ENCODE assay signal across 14 cellular contexts in the genomic region with DNA sequence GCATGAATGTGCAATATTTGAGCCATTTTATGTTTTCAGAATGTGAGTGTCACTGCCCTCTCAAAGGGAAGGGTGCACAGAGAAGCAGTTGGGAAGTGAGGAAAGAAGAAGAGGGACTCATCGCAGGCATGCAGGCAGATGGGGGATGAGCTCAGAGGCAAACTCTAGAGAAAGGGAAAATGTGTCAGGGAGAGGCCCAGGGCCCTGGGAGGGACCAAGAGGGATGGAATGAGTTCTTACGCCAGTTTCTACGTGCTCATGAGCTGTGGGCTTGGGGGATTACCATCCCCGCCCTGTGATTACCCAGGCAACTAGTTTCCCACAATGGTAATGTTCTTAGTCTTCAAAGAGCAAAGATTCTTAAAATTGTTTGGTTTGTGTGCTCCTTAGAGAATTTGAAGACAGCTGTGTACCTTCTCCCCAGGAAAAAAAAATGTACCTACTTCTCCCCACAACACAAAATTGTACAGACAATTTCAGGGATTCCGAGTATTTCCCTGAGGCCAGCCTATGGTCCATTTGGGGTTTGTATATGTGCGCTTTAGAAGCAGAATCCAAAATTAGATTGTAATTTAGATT. TPM values are rescaled to one million over a fixed set of nuclear protein-coding genes. Genes with fewer than 3 reads are reported as not detected.
DNase-seq lines count a peak whose midpoint lies in the region; ATAC-seq lines count a peak whose summit lies in the region.
"Had no signal": no experiment of that assay in that cellular context is flagged by ENCODE, and none has a peak within 500 bp of the region (broad histone marks: within the 10 kb centered on the region; RNA-seq: fewer than 3 reads in every experiment).

No MANE protein-coding gene starts in this region.

- no peaks in the 10 kb centered on the region for H3K9me3 Mint-ChIP-seq in T-helper 2 cell treated with Interferon-gamma antibody and Interleukin-4, amounts not matched to agents 5 μg/mL and 100 μg/mL, for 36 hours
- H3K9me3 Mint-ChIP-seq: activated naive CD4-positive, alpha-beta T cell treated with anti-CD3 and anti-CD28 coated beads, Interleukin-2, amount 50 U/mL, for 24 hours had no signal

- 0 out of 22 replicates have a peak, but pooled peaks cover 0 to 3% (median 0%) of the 10 kb centered on the region in 11 experiments for H4K20me1 ChIP-seq in BLaER1 treated with 17β-estradiol and CSF1 and Interleukin-3, amounts not matched to agents 10 nM and 100 nM

- DNase-seq in NAMALWA (ENCODE audit: low spot score) (peak; percentile 79), left cardiac atrium (no peak), SKM-1 treated with dmso at 0.1 percent for 144 hours (lab: John Stamatoyannopoulos, UW; ENCODE audit: unreplicated experiment) (no peak), head of caudate nucleus (no peak)
- no peak for DNase-seq in T-helper 2 cell treated with Interferon-gamma antibody and Interleukin-4, amounts not matched to agents 5 μg/mL and 100 μg/mL, for 36 hours (ENCODE audit: low spot score)
- DNase-seq: C1 segment of cervical spinal cord, NCI-H446, ovary had no signal

- H3K36me3 Mint-ChIP-seq in T-helper 2 cell treated with Interferon-gamma antibody and Interleukin-4, amounts not matched to agents 5 μg/mL and 100 μg/mL, for 36 hours (ENCODE audit: low read depth): peaks cover 26% of the 10 kb centered on the region

- ATAC-seq in GM18867 (IDR thresholded peaks at IDR 0.05; ENCODE audit: unreplicated experiment) (peak; percentile 30), HG02759 (IDR thresholded peaks at IDR 0.05; ENCODE audit: unreplicated experiment) (peak; percentile 53), left cardiac atrium (no peak)
- ATAC-seq: HepG2 had no signal

- H3K27ac Mint-ChIP-seq in T-helper 2 cell treated with Interferon-gamma antibody and Interleukin-4, amounts not matched to agents 5 μg/mL and 100 μg/mL, for 36 hours: no peak overlapping the region
- H3K27ac Mint-ChIP-seq: activated naive CD4-positive, alpha-beta T cell treated with anti-CD3 and anti-CD28 coated beads, Interleukin-2, amount 50 U/mL, for 24 hours had no signal

- peaks cover 38% of the 10 kb centered on the region for H3K4me1 Mint-ChIP-seq in T-helper 2 cell treated with Interferon-gamma antibody and Interleukin-4, amounts not matched to agents 5 μg/mL and 100 μg/mL, for 36 hours (ENCODE audit: low read depth)

- no peaks in the 10 kb centered on the region for H3K9me3 ChIP-seq in BLaER1 treated with 17β-estradiol and CSF1 and Interleukin-3, amounts not matched to agents 10 nM and 100 nM (replicated peaks in 1 of 11)
- H3K9me3 ChIP-seq: ovary had no signal

- no peaks in the 10 kb centered on the region for H3K27me3 Mint-ChIP-seq in T-helper 2 cell treated with Interferon-gamma antibody and Interleukin-4, amounts not matched to agents 5 μg/mL and 100 μg/mL, for 36 hours (ENCODE audit: low read depth)
- H3K27me3 Mint-ChIP-seq: activated naive CD4-positive, alpha-beta T cell treated with anti-CD3 and anti-CD28 coated beads, Interleukin-2, amount 50 U/mL, for 24 hours had no signal

- H3K4me1 ChIP-seq in BLaER1 treated with 17β-estradiol and CSF1 and Interleukin-3, amounts not matched to agents 10 nM and 100 nM: peaks cover 49 to 91% (median 77%) of the 10 kb centered on the region in 10 experiments

- peak overlapping the region in 3 of 11 experiments; percentile 24 to 38 (median 25); a peak in 4 of 22 replicates for H3K27ac ChIP-seq in BLaER1 treated with 17β-estradiol and CSF1 and Interleukin-3, amounts not matched to agents 10 nM and 100 nM
- H3K27ac ChIP-seq: ovary had no signal

- peak overlapping the region in 1 of 10 experiments; percentile 25; a peak in 1 of 20 replicates for H3K4me3 ChIP-seq in BLaER1 treated with 17β-estradiol and CSF1 and Interleukin-3, amounts not matched to agents 10 nM and 100 nM
- H3K4me3 ChIP-seq: ovary had no signal

- intact Hi-C loops in left cardiac atrium (cut with DNase I): no loop called here
- intact Hi-C loops in head of caudate nucleus (cut with DNase I): loop anchor here (10.0 kb wide), 1 partner anchor 410 kb away; no protein-coding TSS in a partner anchor

- H3K36me3 ChIP-seq in BLaER1 treated with 17β-estradiol and CSF1 and Interleukin-3, amounts not matched to agents 10 nM and 100 nM: no peaks in the 10 kb centered on the region
- H3K36me3 ChIP-seq: ovary had no signal

- peak overlapping the region in 2 of 11 experiments; percentile 48 to 53; a peak in 4 of 22 replicates for H3K9ac ChIP-seq in BLaER1 treated with 17β-estradiol and CSF1 and Interleukin-3, amounts not matched to agents 10 nM and 100 nM

- H3K27me3 ChIP-seq in BLaER1 treated with 17β-estradiol and CSF1 and Interleukin-3, amounts not matched to agents 10 nM and 100 nM: peaks cover 0 to 18% (median 0%) of the 10 kb centered on the region in 11 experiments; a peak in 4 of 22 replicates
- H3K27me3 ChIP-seq: ovary had no signal

- H3K4me3 Mint-ChIP-seq in T-helper 2 cell treated with Interferon-gamma antibody and Interleukin-4, amounts not matched to agents 5 μg/mL and 100 μg/mL, for 36 hours: no peak overlapping the region
- H3K4me3 Mint-ChIP-seq: activated naive CD4-positive, alpha-beta T cell treated with anti-CD3 and anti-CD28 coated beads, Interleukin-2, amount 50 U/mL, for 24 hours had no signal

- H3K4me2 ChIP-seq in BLaER1 treated with 17β-estradiol and CSF1 and Interleukin-3, amounts not matched to agents 10 nM and 100 nM: peak overlapping the region; percentile 12 to 92 (median 77); a peak in 21 of 22 replicates

RNA-seq across cellular contexts. Expression of a gene that starts 17.8 kb away (rescaled TPM):
- under 1 TPM; 0.08 to 0.35 TPM for total RNA-seq in left cardiac atrium
- total RNA-seq: HepG2, kidney epithelial cell had no signal

RNA-seq across cellular contexts. Expression of a gene that starts 29.1 kb away (rescaled TPM):
- 1 to 10 TPM in 1 of 2 donors, under 1 TPM in 1; 0.41 to 1.5 TPM for total RNA-seq in left cardiac atrium

Comparison
In these comparisons a context has a peak if more than half of its experiments do, and no peak if none do; other contexts are left out.
1. ATAC-seq: peak in GM18867 (single experiment) and HG02759 (single experiment); none in left cardiac atrium (0 of 2).